17 cellular contexts compared by ENCODE assay signal in the genomic region with DNA sequence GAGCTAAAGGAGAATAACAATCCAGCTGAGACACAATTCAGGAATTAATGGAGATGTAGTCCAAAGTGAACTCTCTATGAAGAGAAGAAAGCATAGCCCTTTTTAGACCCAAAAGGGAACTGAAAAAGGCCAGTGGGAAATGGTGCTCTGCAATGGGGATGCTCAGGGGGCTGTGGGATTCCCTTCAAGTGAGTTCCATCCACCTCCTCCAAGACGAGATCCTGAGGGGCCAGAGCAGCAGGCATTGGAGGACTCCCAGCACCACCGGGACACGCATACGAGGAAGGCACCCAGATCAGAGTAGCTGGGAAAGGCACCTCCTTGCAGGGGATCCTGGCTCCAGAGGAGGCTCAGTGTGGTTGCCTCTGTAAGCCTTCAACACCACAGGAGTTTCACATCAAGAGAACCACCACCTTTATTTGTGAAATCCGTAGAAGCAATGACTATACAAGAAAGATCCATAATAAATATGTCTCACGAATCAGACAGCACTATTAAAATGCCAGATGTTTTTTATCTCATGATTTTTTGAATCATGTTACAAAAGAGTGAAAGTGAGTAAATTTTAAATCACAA.
DNase-seq lines count a peak whose midpoint lies in the region; ATAC-seq and TF ChIP-seq lines count a peak whose summit lies in the region.
"Had no signal": no experiment of that assay in that cellular context is flagged by ENCODE, and none has a peak within 500 bp of the region (broad histone marks: within the 10 kb centered on the region; RNA-seq: fewer than 3 reads in every experiment).

No MANE protein-coding gene starts in this region.

- no peaks in the 10 kb centered on the region for H3K36me3 ChIP-seq in SK-N-SH (replicated peaks in 1 of 2; ENCODE audit: control insufficient read depth in 1 of 2, insufficient read depth in 2 of 2, low read length in 1 of 2)

- peaks cover 3% of the 10 kb centered on the region for H3K9me3 Mint-ChIP-seq in stimulated activated memory B cell treated with anti-CD40 and anti-IgM and Interleukin-4, amounts not matched to agents 10 μg/mL and 1 μg/mL and 100 μg/mL, for 72 hours

- H3K27ac ChIP-seq in SK-N-SH (ENCODE audit: low read depth in 2 of 2, low read length in 1 of 2): no peak overlapping the region
- H3K27ac ChIP-seq: GM23248 had no signal

- no peaks in the 10 kb centered on the region for H3K79me2 ChIP-seq in SK-N-SH (ENCODE audit: insufficient read depth)

- H2AFZ ChIP-seq in SK-N-SH (ENCODE audit: low read depth): no peak overlapping the region
- H2AFZ ChIP-seq: GM23248 had no signal

- H3K4me1 Mint-ChIP-seq in stimulated activated memory B cell treated with anti-CD40 and anti-IgM and Interleukin-4, amounts not matched to agents 10 μg/mL and 1 μg/mL and 100 μg/mL, for 72 hours: no peaks in the 10 kb centered on the region
- H3K4me1 Mint-ChIP-seq: CD4-positive, alpha-beta memory T cell had no signal

- 39% methylated on average over 6 of the region's 6 CpGs for WGBS in SK-N-SH (ENCODE audit: low lambda C conversion rate)

- H4K20me1 ChIP-seq in SK-N-SH (ENCODE audit: insufficient read depth): no peaks in the 10 kb centered on the region

- H3K4me1 ChIP-seq in SK-N-SH (ENCODE audit: control insufficient read depth in 1 of 2, insufficient read depth in 2 of 2, low read depth in 1 of 2, low read length in 1 of 2): no peaks in the 10 kb centered on the region
- H3K4me1 ChIP-seq: Caco-2 had no signal

- no peak overlapping the region for H3K4me3 ChIP-seq in SK-N-SH (ENCODE audit: low read depth in 2 of 2, low read length in 1 of 2)
- H3K4me3 ChIP-seq: GM23248 had no signal

- CTCF ChIA-PET in SK-N-SH (lab: Yijun Ruan, JAX): no interaction called here

- TF ChIP-seq CTCF in SK-N-SH (IDR thresholded peaks at IDR 0.05): no peak

- no peaks in the 10 kb centered on the region for H3F3A ChIP-seq in SK-N-SH (replicated peaks; ENCODE audit: insufficient read depth)

- no peak overlapping the region for H3K4me3 Mint-ChIP-seq in stimulated activated memory B cell treated with anti-CD40 and anti-IgM and Interleukin-4, amounts not matched to agents 10 μg/mL and 1 μg/mL and 100 μg/mL, for 72 hours
- H3K4me3 Mint-ChIP-seq: CD4-positive, alpha-beta memory T cell had no signal

- TF ChIP-seq RAD21 in SK-N-SH (IDR thresholded peaks at IDR 0.05; ENCODE audit: low read length): no peak

- no peaks in the 10 kb centered on the region for H3K9me3 ChIP-seq in SK-N-SH
- H3K9me3 ChIP-seq: Caco-2 had no signal

- H3K36me3 Mint-ChIP-seq in stimulated activated memory B cell treated with anti-CD40 and anti-IgM and Interleukin-4, amounts not matched to agents 10 μg/mL and 1 μg/mL and 100 μg/mL, for 72 hours: no peaks in the 10 kb centered on the region
- H3K36me3 Mint-ChIP-seq: CD4-positive, alpha-beta memory T cell had no signal

- no peaks in the 10 kb centered on the region for H3K27me3 Mint-ChIP-seq in stimulated activated memory B cell treated with anti-CD40 and anti-IgM and Interleukin-4, amounts not matched to agents 10 μg/mL and 1 μg/mL and 100 μg/mL, for 72 hours
- H3K27me3 Mint-ChIP-seq: CD4-positive, alpha-beta memory T cell had no signal

- H3K4me2 ChIP-seq in SK-N-SH: no peak overlapping the region

- H3K9ac ChIP-seq in SK-N-SH: no peak overlapping the region
- H3K9ac ChIP-seq: GM23248 had no signal

- H3K27ac Mint-ChIP-seq in stimulated activated memory B cell treated with anti-CD40 and anti-IgM and Interleukin-4, amounts not matched to agents 10 μg/mL and 1 μg/mL and 100 μg/mL, for 72 hours: no peak overlapping the region
- H3K27ac Mint-ChIP-seq: CD4-positive, alpha-beta memory T cell had no signal

- ATAC-seq in HG02852 (IDR thresholded peaks at IDR 0.05; ENCODE audit: unreplicated experiment) (peak; percentile 64), HG02885 (IDR thresholded peaks at IDR 0.05; ENCODE audit: poor library complexity, unreplicated experiment) (peak; percentile 78), HG03139 (IDR thresholded peaks at IDR 0.05; ENCODE audit: unreplicated experiment) (no peak), GM21526 (IDR thresholded peaks at IDR 0.05; ENCODE audit: low FRiP score, unreplicated experiment) (no peak)
- peak; percentile 22 for ATAC-seq in stimulated activated memory B cell treated with anti-CD40 and anti-IgM and Interleukin-4, amounts not matched to agents 10 μg/mL and 1 μg/mL and 100 μg/mL, for 72 hours

- peak; percentile 12 for DNase-seq in islet precursor cell
- DNase-seq in COR-L47 (lab: John Stamatoyannopoulos, UW): no peak
- no peak for DNase-seq in SK-N-SH
- DNase-seq: C1 segment of cervical spinal cord; Caco-2; CD4-positive, alpha-beta memory T cell; DMS79; EL; GDM1; GM23248; H7; HCEC 1CT had no signal

- no peaks in the 10 kb centered on the region for H3K27me3 ChIP-seq in SK-N-SH (ENCODE audit: insufficient read depth)

- POLR2A ChIA-PET in SK-N-SH (lab: Yijun Ruan, JAX): no interaction called here

- H3K9me2 ChIP-seq in SK-N-SH: no peaks in the 10 kb centered on the region

- TF ChIP-seq EP300 in SK-N-SH (IDR thresholded peaks at IDR 0.05; ENCODE audit: borderline replicate concordance in 1 of 2, low read depth in 1 of 2, low read length in 1 of 2): no peak

TF ChIP-seq in SK-N-SH, 30 proteins besides CTCF, POLR2A, EP300 and RAD21:
- TF ChIP-seq, protein P1, sequence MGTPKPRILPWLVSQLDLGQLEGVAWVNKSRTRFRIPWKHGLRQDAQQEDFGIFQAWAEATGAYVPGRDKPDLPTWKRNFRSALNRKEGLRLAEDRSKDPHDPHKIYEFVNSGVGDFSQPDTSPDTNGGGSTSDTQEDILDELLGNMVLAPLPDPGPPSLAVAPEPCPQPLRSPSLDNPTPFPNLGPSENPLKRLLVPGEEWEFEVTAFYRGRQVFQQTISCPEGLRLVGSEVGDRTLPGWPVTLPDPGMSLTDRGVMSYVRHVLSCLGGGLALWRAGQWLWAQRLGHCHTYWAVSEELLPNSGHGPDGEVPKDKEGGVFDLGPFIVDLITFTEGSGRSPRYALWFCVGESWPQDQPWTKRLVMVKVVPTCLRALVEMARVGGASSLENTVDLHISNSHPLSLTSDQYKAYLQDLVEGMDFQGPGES (IDR thresholded peaks at IDR 0.05; ENCODE audit: low read depth, low read length): no peak
- TF ChIP-seq YY1 (IDR thresholded peaks at IDR 0.05; ENCODE audit: low read depth) (no peak), GATA2 (CRISPR knock-in tag; IDR thresholded peaks at IDR 0.05) (no peak), FOXM1 (IDR thresholded peaks at IDR 0.05; ENCODE audit: low read depth) (no peak), RCOR1 (IDR thresholded peaks at IDR 0.05; ENCODE audit: low read length) (no peak), RFX5 (IDR thresholded peaks at IDR 0.05; ENCODE audit: low read length) (no peak), GABPA (IDR thresholded peaks at IDR 0.05; ENCODE audit: low read depth) (no peak), TAF1 (IDR thresholded peaks at IDR 0.05; ENCODE audit: borderline replicate concordance, low read depth, low read length) (no peak), JUND (IDR thresholded peaks at IDR 0.05) (no peak), RXRA (IDR thresholded peaks at IDR 0.05; ENCODE audit: borderline replicate concordance, low read depth) (no peak), SMC3 (IDR thresholded peaks at IDR 0.05; ENCODE audit: low read depth, low read length) (no peak), NRF1 (IDR thresholded peaks at IDR 0.05; ENCODE audit: low read depth, low read length) (no peak), ELF1 (IDR thresholded peaks at IDR 0.05) (no peak), SIN3A (IDR thresholded peaks at IDR 0.05; ENCODE audit: borderline replicate concordance, low read depth, low read length) (no peak), NFIC (IDR thresholded peaks at IDR 0.05; ENCODE audit: borderline replicate concordance) (no peak), TEAD4 (IDR thresholded peaks at IDR 0.05; ENCODE audit: borderline replicate concordance, insufficient read depth) (no peak)
- TF ChIP-seq, protein P2, sequence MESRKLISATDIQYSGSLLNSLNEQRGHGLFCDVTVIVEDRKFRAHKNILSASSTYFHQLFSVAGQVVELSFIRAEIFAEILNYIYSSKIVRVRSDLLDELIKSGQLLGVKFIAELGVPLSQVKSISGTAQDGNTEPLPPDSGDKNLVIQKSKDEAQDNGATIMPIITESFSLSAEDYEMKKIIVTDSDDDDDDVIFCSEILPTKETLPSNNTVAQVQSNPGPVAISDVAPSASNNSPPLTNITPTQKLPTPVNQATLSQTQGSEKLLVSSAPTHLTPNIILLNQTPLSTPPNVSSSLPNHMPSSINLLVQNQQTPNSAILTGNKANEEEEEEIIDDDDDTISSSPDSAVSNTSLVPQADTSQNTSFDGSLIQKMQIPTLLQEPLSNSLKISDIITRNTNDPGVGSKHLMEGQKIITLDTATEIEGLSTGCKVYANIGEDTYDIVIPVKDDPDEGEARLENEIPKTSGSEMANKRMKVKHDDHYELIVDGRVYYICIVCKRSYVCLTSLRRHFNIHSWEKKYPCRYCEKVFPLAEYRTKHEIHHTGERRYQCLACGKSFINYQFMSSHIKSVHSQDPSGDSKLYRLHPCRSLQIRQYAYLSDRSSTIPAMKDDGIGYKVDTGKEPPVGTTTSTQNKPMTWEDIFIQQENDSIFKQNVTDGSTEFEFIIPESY (IDR thresholded peaks at IDR 0.05; ENCODE audit: borderline replicate concordance, low read depth): no peak
- TF ChIP-seq, protein P3, sequence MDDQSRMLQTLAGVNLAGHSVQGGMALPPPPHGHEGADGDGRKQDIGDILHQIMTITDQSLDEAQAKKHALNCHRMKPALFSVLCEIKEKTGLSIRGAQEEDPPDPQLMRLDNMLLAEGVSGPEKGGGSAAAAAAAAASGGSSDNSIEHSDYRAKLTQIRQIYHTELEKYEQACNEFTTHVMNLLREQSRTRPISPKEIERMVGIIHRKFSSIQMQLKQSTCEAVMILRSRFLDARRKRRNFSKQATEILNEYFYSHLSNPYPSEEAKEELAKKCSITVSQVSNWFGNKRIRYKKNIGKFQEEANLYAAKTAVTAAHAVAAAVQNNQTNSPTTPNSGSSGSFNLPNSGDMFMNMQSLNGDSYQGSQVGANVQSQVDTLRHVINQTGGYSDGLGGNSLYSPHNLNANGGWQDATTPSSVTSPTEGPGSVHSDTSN (IDR thresholded peaks at IDR 0.05): no peak
TF ChIP-seq in SK-N-SH: peak in this region for 0.

Comparison
In these comparisons a context has a peak if more than half of its experiments do, and no peak if none do; other contexts are left out.
1. ATAC-seq: peak in HG02852 (single experiment), HG02885 (single experiment) and stimulated activated memory B cell treated with anti-CD40 and anti-IgM and Interleukin-4, amounts not matched to agents 10 μg/mL and 1 μg/mL and 100 μg/mL, for 72 hours (single experiment); none in HG03139 (single experiment) and GM21526 (single experiment).